8 cellular contexts compared by ENCODE assay signal in genomic region chr2:27095745-27096651, GRCh38. TPM values are rescaled to one million over a fixed set of nuclear protein-coding genes. Genes with fewer than 3 reads are reported as not detected.
DNase-seq lines count a peak whose midpoint lies in the region; ATAC-seq and TF ChIP-seq lines count a peak whose summit lies in the region.

No MANE protein-coding gene starts in this region.

- H3K4me3 ChIP-seq in PC-9 (peak overlapping the region; percentile 39; the same call in 1 of the 2 replicates), hepatocyte (no peak overlapping the region)

- peak; percentile 59 for ATAC-seq in HG02610 (IDR thresholded peaks at IDR 0.05; ENCODE audit: unreplicated experiment)
- ATAC-seq in HG03439 (IDR thresholded peaks at IDR 0.05; ENCODE audit: unreplicated experiment): no peak

- H3K9me2 ChIP-seq in PC-9 (ENCODE audit: insufficient read depth) (no peaks in the 10 kb centered on the region), hepatocyte (replicated peaks; ENCODE audit: insufficient read depth) (no peaks in the 10 kb centered on the region)

- no peaks in the 10 kb centered on the region for H4K20me1 ChIP-seq in PC-9 (ENCODE audit: insufficient read depth)
- H4K20me1 ChIP-seq in hepatocyte (ENCODE audit: insufficient read depth, poor library complexity, severe bottlenecking): no peaks in the 10 kb centered on the region

- peaks cover 6% of the 10 kb centered on the region; the same call in 1 of the 2 replicates for H3F3A ChIP-seq in PC-9 (ENCODE audit: insufficient read depth, low read depth)

- H3K36me3 ChIP-seq in PC-9 (ENCODE audit: low read depth) (no peaks in the 10 kb centered on the region), hepatocyte (replicated peaks; ENCODE audit: insufficient read depth, low read depth) (no peaks in the 10 kb centered on the region)

- H2AFZ ChIP-seq in PC-9: peak overlapping the region; percentile 78
- H2AFZ ChIP-seq in hepatocyte: peak overlapping the region; percentile 56

- 33% methylated on average over 16 of the region's 18 CpGs for WGBS in hepatocyte (ENCODE audit: low lambda C conversion rate, missing lambda C conversion rate)

- CTCF ChIA-PET in PC-9 (lab: Charles Lee): interaction anchor here (0.5 to 1.0 kb wide), 3 partner anchors 9 to 188 kb away, joined by 3 to 27 read pairs (median 5); partner anchors contain the start of gene KHK

- H3K4me1 ChIP-seq in PC-9 (replicated peaks; ENCODE audit: insufficient read depth) (no peaks in the 10 kb centered on the region), hepatocyte (ENCODE audit: insufficient read depth) (peaks cover 24% of the 10 kb centered on the region)

- no peaks in the 10 kb centered on the region for H3K9me3 ChIP-seq in PC-9 (ENCODE audit: insufficient read depth, low read depth)
- H3K9me3 ChIP-seq in hepatocyte (ENCODE audit: low read depth): no peaks in the 10 kb centered on the region

- H3K79me2 ChIP-seq in PC-9 (ENCODE audit: low read depth): no peaks in the 10 kb centered on the region
- H3K79me2 ChIP-seq in hepatocyte: no peaks in the 10 kb centered on the region

- intact Hi-C loops in PC-9 (cut with micrococcal nuclease; ENCODE audit: unreplicated experiment): loop anchor here (5.0 kb wide), 1 partner anchor 276 kb away; the partner anchor contains the start of genes EIF2B4 and SNX17

- BruUV-seq in PC-9 (replicated peaks; lab: Mats Ljungman, UMichigan): no TSS peak

- H3K27me3 ChIP-seq in PC-9 (ENCODE audit: insufficient read depth, low read depth): no peaks in the 10 kb centered on the region
- no peaks in the 10 kb centered on the region for H3K27me3 ChIP-seq in hepatocyte

- no peak overlapping the region for H3K27ac ChIP-seq in PC-9
- no peak overlapping the region for H3K27ac ChIP-seq in hepatocyte

- peak overlapping the region; percentile 78 for H3K4me2 ChIP-seq in PC-9
- peak overlapping the region; percentile 82 for H3K4me2 ChIP-seq in hepatocyte

- TF ChIP-seq CTCF in PC-9 (conservative IDR thresholded peaks at IDR 0.05) (no peak), hepatocyte (IDR thresholded peaks at IDR 0.05; ENCODE audit: poor library complexity) (no peak)

- POLR2A ChIA-PET in PC-9 (lab: Charles Lee; ENCODE audit: unreplicated experiment): interaction anchor here (1.0 kb wide), 1 partner anchor 9 kb away, joined by 5 read pairs; no protein-coding TSS in a partner anchor

- DNase-seq in D341Med (ENCODE audit: low spot score): peak; percentile 84
- no peak for DNase-seq in PC-9
- peak in 55 of 58 donors; percentile 4 to 86 (median 51) for DNase-seq in anterior cingulate cortex (lab: John Stamatoyannopoulos, UW)
- peak; percentile 76 for DNase-seq in hepatocyte (ENCODE audit: low spot score)
- DNase-seq in putamen (ENCODE audit: low spot score): peak; percentile 75
- no peak for DNase-seq in DMS79 (lab: John Stamatoyannopoulos, UW)

RNA-seq across cellular contexts. Expression of gene KHK, which starts 9.4 kb away (rescaled TPM):
- total RNA-seq in PC-9 (2021) (4.4 and 10.4 TPM in 2 replicates), hepatocyte (26.1 and 28.7 TPM in 2 replicates)
- polyA plus RNA-seq in hepatocyte: 57.7 and 73.1 TPM in 2 replicates

RNA-seq across cellular contexts. Expression of gene EMILIN1, which starts 17.6 kb away (rescaled TPM):
- total RNA-seq in PC-9 (2021) (0.83 and 1.6 TPM in 2 replicates), hepatocyte (59.6 and 80.8 TPM in 2 replicates)
- 109 and 128 TPM in 2 replicates for polyA plus RNA-seq in hepatocyte

RNA-seq across cellular contexts. Expression of gene CGREF1, which starts 22.9 kb away (rescaled TPM):
- total RNA-seq in PC-9 (2021) (0.37 TPM in 1 of 2 replicates, not detected in the other), hepatocyte (0.28 and 2.5 TPM in 2 replicates)
- 1.8 and 2.2 TPM in 2 replicates for polyA plus RNA-seq in hepatocyte

RNA-seq across cellular contexts. Expression of gene OST4, which starts 24.5 kb away (rescaled TPM):
- total RNA-seq in PC-9 (2021) (165 and 166 TPM in 2 replicates), hepatocyte (364 and 380 TPM in 2 replicates)
- 839 and 872 TPM in 2 replicates for polyA plus RNA-seq in hepatocyte

RNA-seq across cellular contexts. Expression of gene ABHD1, which starts 27.6 kb away (rescaled TPM):
- not detected in 2 replicates for total RNA-seq in PC-9 (2021)
- total RNA-seq in hepatocyte: 0.03 TPM in 1 of 2 replicates, not detected in the other
- polyA plus RNA-seq in hepatocyte: 0.58 and 1.1 TPM in 2 replicates

Comparison
In these comparisons a context has a peak if more than half of its experiments do, and no peak if none do; other contexts are left out.
1. DNase-seq: peak in D341Med (single experiment), anterior cingulate cortex (55 of 58), hepatocyte (single experiment) and putamen (single experiment); none in PC-9 (0 of 2) and DMS79 (single experiment).
2. RNA of gene EMILIN1, which starts 17.6 kb away (total RNA-seq): 59.6 to 80.8 TPM in hepatocyte; 0.83 to 1.6 TPM in PC-9; every median in the first group is over 10 times any median in the second.